In genomic region chr2:220297093-220297492, GRCh38 we compare ENCODE assay signal across 7 cellular contexts.
"Had no signal": no experiment of that assay in that cellular context is flagged by ENCODE, and none has a peak within 500 bp of the region (broad histone marks: within the 10 kb centered on the region; RNA-seq: fewer than 3 reads in every experiment).

No MANE protein-coding gene starts in this region.

- H3K4me1 ChIP-seq: HAP-1 had no signal

- FAIRE-seq: HTR-8/SVneo had no signal

- H3K4me3 ChIP-seq: GM23248, HAP-1 had no signal

- H2AFZ ChIP-seq: GM23248 had no signal

- H3K9me3 ChIP-seq: HAP-1 had no signal

- DNase-seq: GM23248, GOT3, H7, HFFc6, IMR-90 had no signal

- H3K36me3 ChIP-seq: HAP-1 had no signal

- H3K27ac ChIP-seq: GM23248 had no signal

- H3K9ac ChIP-seq: GM23248 had no signal
